Comparison of ENCODE assay signal across 2 cellular contexts in genomic region chr12:32211769-32212156, GRCh38.
TF ChIP-seq lines count a peak whose summit lies in the region.

No MANE protein-coding gene starts in this region.

TF ChIP-seq in GM23338, 12 proteins besides CTCF, POLR2A, EP300 and RAD21 (continued from another document):
- no peak for TF ChIP-seq ETS1 (IDR thresholded peaks at IDR 0.05)
- TF ChIP-seq STAT1 (IDR thresholded peaks at IDR 0.05; ENCODE audit: unreplicated experiment) = no peak
- no peak for TF ChIP-seq CREB1 (CRISPR knock-in tag; IDR thresholded peaks at IDR 0.05; ENCODE audit: low read depth)
- TF ChIP-seq, protein P1, sequence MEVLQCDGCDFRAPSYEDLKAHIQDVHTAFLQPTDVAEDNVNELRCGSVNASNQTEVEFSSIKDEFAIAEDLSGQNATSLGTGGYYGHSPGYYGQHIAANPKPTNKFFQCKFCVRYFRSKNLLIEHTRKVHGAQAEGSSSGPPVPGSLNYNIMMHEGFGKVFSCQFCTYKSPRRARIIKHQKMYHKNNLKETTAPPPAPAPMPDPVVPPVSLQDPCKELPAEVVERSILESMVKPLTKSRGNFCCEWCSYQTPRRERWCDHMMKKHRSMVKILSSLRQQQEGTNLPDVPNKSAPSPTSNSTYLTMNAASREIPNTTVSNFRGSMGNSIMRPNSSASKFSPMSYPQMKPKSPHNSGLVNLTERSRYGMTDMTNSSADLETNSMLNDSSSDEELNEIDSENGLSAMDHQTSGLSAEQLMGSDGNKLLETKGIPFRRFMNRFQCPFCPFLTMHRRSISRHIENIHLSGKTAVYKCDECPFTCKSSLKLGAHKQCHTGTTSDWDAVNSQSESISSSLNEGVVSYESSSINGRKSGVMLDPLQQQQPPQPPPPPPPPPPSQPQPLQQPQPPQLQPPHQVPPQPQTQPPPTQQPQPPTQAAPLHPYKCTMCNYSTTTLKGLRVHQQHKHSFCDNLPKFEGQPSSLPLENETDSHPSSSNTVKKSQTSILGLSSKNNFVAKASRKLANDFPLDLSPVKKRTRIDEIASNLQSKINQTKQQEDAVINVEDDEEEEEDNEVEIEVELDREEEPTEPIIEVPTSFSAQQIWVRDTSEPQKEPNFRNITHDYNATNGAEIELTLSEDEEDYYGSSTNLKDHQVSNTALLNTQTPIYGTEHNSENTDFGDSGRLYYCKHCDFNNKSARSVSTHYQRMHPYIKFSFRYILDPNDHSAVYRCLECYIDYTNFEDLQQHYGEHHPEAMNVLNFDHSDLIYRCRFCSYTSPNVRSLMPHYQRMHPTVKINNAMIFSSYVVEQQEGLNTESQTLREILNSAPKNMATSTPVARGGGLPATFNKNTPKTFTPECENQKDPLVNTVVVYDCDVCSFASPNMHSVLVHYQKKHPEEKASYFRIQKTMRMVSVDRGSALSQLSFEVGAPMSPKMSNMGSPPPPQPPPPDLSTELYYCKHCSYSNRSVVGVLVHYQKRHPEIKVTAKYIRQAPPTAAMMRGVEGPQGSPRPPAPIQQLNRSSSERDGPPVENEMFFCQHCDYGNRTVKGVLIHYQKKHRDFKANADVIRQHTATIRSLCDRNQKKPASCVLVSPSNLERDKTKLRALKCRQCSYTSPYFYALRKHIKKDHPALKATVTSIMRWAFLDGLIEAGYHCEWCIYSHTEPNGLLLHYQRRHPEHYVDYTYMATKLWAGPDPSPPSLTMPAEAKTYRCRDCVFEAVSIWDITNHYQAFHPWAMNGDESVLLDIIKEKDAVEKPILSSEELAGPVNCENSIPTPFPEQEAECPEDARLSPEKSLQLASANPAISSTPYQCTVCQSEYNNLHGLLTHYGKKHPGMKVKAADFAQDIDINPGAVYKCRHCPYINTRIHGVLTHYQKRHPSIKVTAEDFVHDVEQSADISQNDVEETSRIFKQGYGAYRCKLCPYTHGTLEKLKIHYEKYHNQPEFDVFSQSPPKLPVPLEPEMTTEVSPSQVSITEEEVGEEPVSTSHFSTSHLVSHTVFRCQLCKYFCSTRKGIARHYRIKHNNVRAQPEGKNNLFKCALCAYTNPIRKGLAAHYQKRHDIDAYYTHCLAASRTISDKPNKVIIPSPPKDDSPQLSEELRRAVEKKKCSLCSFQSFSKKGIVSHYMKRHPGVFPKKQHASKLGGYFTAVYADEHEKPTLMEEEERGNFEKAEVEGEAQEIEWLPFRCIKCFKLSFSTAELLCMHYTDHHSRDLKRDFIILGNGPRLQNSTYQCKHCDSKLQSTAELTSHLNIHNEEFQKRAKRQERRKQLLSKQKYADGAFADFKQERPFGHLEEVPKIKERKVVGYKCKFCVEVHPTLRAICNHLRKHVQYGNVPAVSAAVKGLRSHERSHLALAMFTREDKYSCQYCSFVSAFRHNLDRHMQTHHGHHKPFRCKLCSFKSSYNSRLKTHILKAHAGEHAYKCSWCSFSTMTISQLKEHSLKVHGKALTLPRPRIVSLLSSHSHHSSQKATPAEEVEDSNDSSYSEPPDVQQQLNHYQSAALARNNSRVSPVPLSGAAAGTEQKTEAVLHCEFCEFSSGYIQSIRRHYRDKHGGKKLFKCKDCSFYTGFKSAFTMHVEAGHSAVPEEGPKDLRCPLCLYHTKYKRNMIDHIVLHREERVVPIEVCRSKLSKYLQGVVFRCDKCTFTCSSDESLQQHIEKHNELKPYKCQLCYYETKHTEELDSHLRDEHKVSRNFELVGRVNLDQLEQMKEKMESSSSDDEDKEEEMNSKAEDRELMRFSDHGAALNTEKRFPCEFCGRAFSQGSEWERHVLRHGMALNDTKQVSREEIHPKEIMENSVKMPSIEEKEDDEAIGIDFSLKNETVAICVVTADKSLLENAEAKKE (CRISPR knock-in tag; IDR thresholded peaks at IDR 0.05) = no peak
- no peak for TF ChIP-seq EZH2phosphoT487 (IDR thresholded peaks at IDR 0.05; ENCODE audit: unreplicated experiment)
- TF ChIP-seq NANOG (IDR thresholded peaks at IDR 0.05; ENCODE audit: borderline replicate concordance) = no peak
- no peak for TF ChIP-seq POLR2AphosphoS5 (IDR thresholded peaks at IDR 0.05; ENCODE audit: low read depth)
- TF ChIP-seq EZH2 (IDR thresholded peaks at IDR 0.05; ENCODE audit: low read depth, unreplicated experiment) = no peak
- TF ChIP-seq ZNF114 (CRISPR knock-in tag; IDR thresholded peaks at IDR 0.05) = no peak

TF ChIP-seq in SK-N-SH treated with all-trans-retinoic acid at 6 μM for 48 hours, 23 proteins besides CTCF, POLR2A, EP300 and RAD21 (continued from another document):
- TF ChIP-seq PPARA (CRISPR knock-in tag; IDR thresholded peaks at IDR 0.05; ENCODE audit: borderline replicate concordance) (no peak), ESRRG (CRISPR knock-in tag; IDR thresholded peaks at IDR 0.05) (no peak), CSDC2 (CRISPR knock-in tag; IDR thresholded peaks at IDR 0.05) (no peak), ZNF565 (CRISPR knock-in tag; conservative IDR thresholded peaks at IDR 0.05; ENCODE audit: low read depth) (no peak), PATZ1 (CRISPR knock-in tag; IDR thresholded peaks at IDR 0.05; ENCODE audit: borderline replicate concordance) (no peak), BACH2 (CRISPR knock-in tag; IDR thresholded peaks at IDR 0.05; ENCODE audit: borderline replicate concordance) (no peak), OSR1 (CRISPR knock-in tag; IDR thresholded peaks at IDR 0.05) (no peak), ARNTL (CRISPR knock-in tag; IDR thresholded peaks at IDR 0.05; ENCODE audit: borderline replicate concordance, low read depth) (no peak)
- TF ChIP-seq, protein P2, sequence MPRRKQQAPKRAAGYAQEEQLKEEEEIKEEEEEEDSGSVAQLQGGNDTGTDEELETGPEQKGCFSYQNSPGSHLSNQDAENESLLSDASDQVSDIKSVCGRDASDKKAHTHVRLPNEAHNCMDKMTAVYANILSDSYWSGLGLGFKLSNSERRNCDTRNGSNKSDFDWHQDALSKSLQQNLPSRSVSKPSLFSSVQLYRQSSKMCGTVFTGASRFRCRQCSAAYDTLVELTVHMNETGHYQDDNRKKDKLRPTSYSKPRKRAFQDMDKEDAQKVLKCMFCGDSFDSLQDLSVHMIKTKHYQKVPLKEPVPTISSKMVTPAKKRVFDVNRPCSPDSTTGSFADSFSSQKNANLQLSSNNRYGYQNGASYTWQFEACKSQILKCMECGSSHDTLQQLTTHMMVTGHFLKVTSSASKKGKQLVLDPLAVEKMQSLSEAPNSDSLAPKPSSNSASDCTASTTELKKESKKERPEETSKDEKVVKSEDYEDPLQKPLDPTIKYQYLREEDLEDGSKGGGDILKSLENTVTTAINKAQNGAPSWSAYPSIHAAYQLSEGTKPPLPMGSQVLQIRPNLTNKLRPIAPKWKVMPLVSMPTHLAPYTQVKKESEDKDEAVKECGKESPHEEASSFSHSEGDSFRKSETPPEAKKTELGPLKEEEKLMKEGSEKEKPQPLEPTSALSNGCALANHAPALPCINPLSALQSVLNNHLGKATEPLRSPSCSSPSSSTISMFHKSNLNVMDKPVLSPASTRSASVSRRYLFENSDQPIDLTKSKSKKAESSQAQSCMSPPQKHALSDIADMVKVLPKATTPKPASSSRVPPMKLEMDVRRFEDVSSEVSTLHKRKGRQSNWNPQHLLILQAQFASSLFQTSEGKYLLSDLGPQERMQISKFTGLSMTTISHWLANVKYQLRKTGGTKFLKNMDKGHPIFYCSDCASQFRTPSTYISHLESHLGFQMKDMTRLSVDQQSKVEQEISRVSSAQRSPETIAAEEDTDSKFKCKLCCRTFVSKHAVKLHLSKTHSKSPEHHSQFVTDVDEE (CRISPR knock-in tag; IDR thresholded peaks at IDR 0.05) = no peak
